Comparison of ENCODE assay signal across 25 cellular contexts in genomic region chr5:113216545-113216944, GRCh38.
"Had no signal": no experiment of that assay in that cellular context is flagged by ENCODE, and none has a peak within 500 bp of the region (broad histone marks: within the 10 kb centered on the region; RNA-seq: fewer than 3 reads in every experiment).

No MANE protein-coding gene starts in this region.

- H3K27me3 ChIP-seq: dorsolateral prefrontal cortex, gastroesophageal sphincter, pancreas, tibial nerve, upper lobe of left lung had no signal

- H3K36me3 Mint-ChIP-seq: immature natural killer cell, natural killer cell had no signal

- H3K4me3 Mint-ChIP-seq: immature natural killer cell, natural killer cell had no signal

- H3K4me3 ChIP-seq: dorsolateral prefrontal cortex, gastroesophageal sphincter, lower lobe of right lung, pancreas, smooth muscle cell, thoracic aorta, tibial nerve, upper lobe of left lung had no signal

- H3K36me3 ChIP-seq: gastroesophageal sphincter, lower lobe of right lung, pancreas, thoracic aorta, tibial nerve, upper lobe of left lung had no signal

- H3K27ac ChIP-seq: gastroesophageal sphincter, lower lobe of right lung, pancreas, thoracic aorta, tibial nerve had no signal

- H3K27ac Mint-ChIP-seq: immature natural killer cell, natural killer cell, progenitor cell of endocrine pancreas had no signal

- H3K4me1 Mint-ChIP-seq: immature natural killer cell, natural killer cell had no signal

- H3K4me1 ChIP-seq: pancreas had no signal

- DNase-seq: dorsolateral prefrontal cortex; effector CD4-positive, alpha-beta T cell; foreskin fibroblast; hypothalamus; immature natural killer cell; islet precursor cell; kidney glomerular epithelial cell; left colon; left ventricle myocardium superior; lower lobe of right lung; natural killer cell; occipital lobe; pancreas; stimulated activated CD4-positive, alpha-beta T cell treated with anti-CD3 and anti-CD28 coated beads, Interleukin-12 subunit alpha, Interleukin-12 subunit beta, amount 100 ng/mL, for 4 hours; stimulated activated CD4-positive, alpha-beta T cell treated with anti-CD3 and anti-CD28 coated beads, Interleukin-1b, Interleukin-23, amount 100 ng/mL, for 48 hours; stimulated activated CD4-positive, alpha-beta T cell treated with anti-CD3 and anti-CD28 coated beads, Interleukin-4, amount 100 ng/mL, for 1 hour; stimulated activated CD8-positive, alpha-beta memory T cell treated with anti-CD3 and anti-CD28 coated beads, Interleukin-4, amount 100 ng/mL, for 48 hours; stimulated activated naive CD4-positive, alpha-beta T cell treated with Interleukin-2 at 50 U/mL for 16 hours; upper lobe of left lung had no signal

- H3K27me3 Mint-ChIP-seq: progenitor cell of endocrine pancreas had no signal

- H3K9me3 Mint-ChIP-seq: immature natural killer cell, natural killer cell had no signal

- ATAC-seq: gastroesophageal sphincter, left colon, left ventricle myocardium superior, lower lobe of right lung, natural killer cell, pancreas, sciatic nerve had no signal

- H3K9me3 ChIP-seq: gastroesophageal sphincter, lower lobe of right lung, pancreas, thoracic aorta, tibial nerve, upper lobe of left lung had no signal
